34 cellular contexts compared by ENCODE assay signal in the genomic region with DNA sequence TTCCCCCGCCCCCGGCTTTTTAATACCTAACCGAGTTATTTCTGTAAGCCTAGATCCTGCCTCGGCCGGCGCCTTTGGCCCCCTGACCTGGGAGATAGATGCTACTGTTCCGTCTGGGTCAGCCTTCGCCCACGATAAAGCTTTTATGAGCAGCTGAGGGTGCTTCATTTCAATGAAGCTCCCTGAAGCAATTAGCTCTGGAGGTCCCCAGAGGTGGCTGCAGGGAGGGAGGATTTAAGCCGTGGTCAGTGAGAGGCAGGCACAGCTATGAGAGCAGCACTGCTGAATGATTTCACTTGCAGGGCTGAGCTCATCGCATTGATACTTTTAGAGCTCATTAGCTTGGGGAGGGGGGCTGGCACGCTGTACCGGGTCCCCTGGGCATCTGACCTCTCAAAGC.
"Had no signal": no experiment of that assay in that cellular context is flagged by ENCODE, and none has a peak within 500 bp of the region (broad histone marks: within the 10 kb centered on the region; RNA-seq: fewer than 3 reads in every experiment).

No MANE protein-coding gene starts in this region.

- H3K27me3 ChIP-seq: adrenal gland, ascending aorta, ovary had no signal

- H3K9me3 ChIP-seq: adrenal gland, ascending aorta, left lung, lower lobe of right lung, neutrophil, ovary, stomach, tibial artery, upper lobe of right lung had no signal

- H3K27ac ChIP-seq: adrenal gland, ascending aorta, left lung, lower lobe of right lung, neutrophil, ovary, stomach, tibial artery, upper lobe of right lung had no signal

- H3K27ac Mint-ChIP-seq: activated CD4-positive, alpha-beta memory T cell treated with anti-CD3 and anti-CD28 coated beads for 36 hours; activated CD4-positive, alpha-beta T cell treated with anti-CD3 and anti-CD28 coated beads, Interleukin-2, amount 10 ng/mL, durations not matched to agents 24 days and 14 days; activated naive CD4-positive, alpha-beta T cell treated with anti-CD3 and anti-CD28 coated beads for 36 hours; activated naive CD8-positive, alpha-beta T cell treated with anti-CD3 and anti-CD28 coated beads for 36 hours; activated T-helper 1 cell treated with anti-CD3 and anti-CD28 coated beads, Interleukin-12 subunit alpha, Interleukin-12 subunit beta, Interleukin-2, Interleukin-4 antibody, amounts not matched to agents 30 ng/mL and 10 ng/mL and 1 ng/mL, durations not matched to agents 14 hours and 24 hours and 36 hours; endodermal cell; naive thymus-derived CD8-positive, alpha-beta T cell; progenitor cell of endocrine pancreas; stimulated activated memory B cell treated with anti-CD40 and anti-IgM and Interleukin-4, amounts not matched to agents 10 μg/mL and 1 μg/mL and 100 μg/mL, for 72 hours; T-helper 17 cell had no signal

- ATAC-seq: esophagus mucosa; left lung; lower lobe of right lung; naive thymus-derived CD8-positive, alpha-beta T cell; stimulated activated memory B cell treated with anti-CD40 and anti-IgM and Interleukin-4, amounts not matched to agents 10 μg/mL and 1 μg/mL and 100 μg/mL, for 72 hours; T-helper 17 cell; upper lobe of right lung had no signal

- H3K36me3 ChIP-seq: adrenal gland, ascending aorta, left lung, lower lobe of right lung, neutrophil, ovary, stomach, tibial artery, upper lobe of right lung had no signal

- DNase-seq: activated CD4-positive, alpha-beta memory T cell treated with anti-CD3 and anti-CD28 coated beads for 36 hours; activated CD4-positive, alpha-beta T cell treated with anti-CD3 and anti-CD28 coated beads, Interleukin-2, amount 10 ng/mL, durations not matched to agents 24 days and 14 days; activated CD4-positive, CD25-positive, alpha-beta regulatory T cell treated with anti-CD3 and anti-CD28 coated beads, Interleukin-2, amount 50 U/mL, for 72 hours; activated CD8-positive, alpha-beta memory T cell treated with anti-CD3 and anti-CD28 coated beads, Interleukin-2, amount 50 U/mL, for 4 hours; activated effector memory CD4-positive, alpha-beta T cell treated with anti-CD3 and anti-CD28 coated beads, Interleukin-2, amount 50 U/mL, for 16 hours; activated naive CD4-positive, alpha-beta T cell treated with anti-CD3 and anti-CD28 coated beads for 36 hours; activated naive CD8-positive, alpha-beta T cell treated with anti-CD3 and anti-CD28 coated beads for 36 hours; activated T-cell treated with anti-CD3 and anti-CD28 coated beads, Interleukin-2, amount 50 U/mL, for 1 hour; adrenal gland; caudate nucleus; cortex of kidney; endodermal cell; foreskin fibroblast; kidney glomerular epithelial cell; lower lobe of right lung; mesenchymal stem cell; naive thymus-derived CD8-positive, alpha-beta T cell; ovary; stimulated activated CD4-positive, alpha-beta T cell treated with anti-CD3 and anti-CD28 coated beads, Interleukin-1b, Interleukin-23, amount 100 ng/mL, for 48 hours; stimulated activated CD4-positive, alpha-beta T cell treated with anti-CD3 and anti-CD28 coated beads, Interleukin-4, amount 100 ng/mL, for 4 hours; stimulated activated CD8-positive, alpha-beta memory T cell treated with anti-CD3 and anti-CD28 coated beads, Interleukin-4, amount 100 ng/mL, for 48 hours; stomach; T-helper 17 cell; T1000; tibial artery; upper lobe of right lung had no signal

- H3K27me3 Mint-ChIP-seq: activated naive CD8-positive, alpha-beta T cell treated with anti-CD3 and anti-CD28 coated beads for 36 hours; stimulated activated memory B cell treated with anti-CD40 and anti-IgM and Interleukin-4, amounts not matched to agents 10 μg/mL and 1 μg/mL and 100 μg/mL, for 72 hours had no signal

- H3K4me3 ChIP-seq: adrenal gland, ascending aorta, left lung, lower lobe of right lung, ovary, smooth muscle cell, stomach, tibial artery, upper lobe of right lung had no signal

- H3K4me3 Mint-ChIP-seq: activated CD4-positive, alpha-beta memory T cell treated with anti-CD3 and anti-CD28 coated beads for 36 hours; activated CD4-positive, alpha-beta T cell treated with anti-CD3 and anti-CD28 coated beads, Interleukin-2, amount 10 ng/mL, durations not matched to agents 24 days and 14 days; activated naive CD4-positive, alpha-beta T cell treated with anti-CD3 and anti-CD28 coated beads for 36 hours; activated naive CD8-positive, alpha-beta T cell treated with anti-CD3 and anti-CD28 coated beads for 36 hours; activated T-helper 1 cell treated with anti-CD3 and anti-CD28 coated beads, Interleukin-12 subunit alpha, Interleukin-12 subunit beta, Interleukin-2, Interleukin-4 antibody, amounts not matched to agents 30 ng/mL and 10 ng/mL and 1 ng/mL, durations not matched to agents 14 hours and 24 hours and 36 hours; endodermal cell; naive thymus-derived CD8-positive, alpha-beta T cell; stimulated activated memory B cell treated with anti-CD40 and anti-IgM and Interleukin-4, amounts not matched to agents 10 μg/mL and 1 μg/mL and 100 μg/mL, for 72 hours; T-helper 17 cell had no signal

- H3K9me3 Mint-ChIP-seq: activated CD4-positive, alpha-beta memory T cell treated with anti-CD3 and anti-CD28 coated beads for 36 hours; activated CD4-positive, alpha-beta T cell treated with anti-CD3 and anti-CD28 coated beads, Interleukin-2, amount 10 ng/mL, durations not matched to agents 24 days and 14 days; activated naive CD4-positive, alpha-beta T cell treated with anti-CD3 and anti-CD28 coated beads for 36 hours; activated naive CD8-positive, alpha-beta T cell treated with anti-CD3 and anti-CD28 coated beads for 36 hours; activated T-helper 1 cell treated with anti-CD3 and anti-CD28 coated beads, Interleukin-12 subunit alpha, Interleukin-12 subunit beta, Interleukin-2, Interleukin-4 antibody, amounts not matched to agents 30 ng/mL and 10 ng/mL and 1 ng/mL, durations not matched to agents 14 hours and 24 hours and 36 hours; endodermal cell; naive thymus-derived CD8-positive, alpha-beta T cell; stimulated activated memory B cell treated with anti-CD40 and anti-IgM and Interleukin-4, amounts not matched to agents 10 μg/mL and 1 μg/mL and 100 μg/mL, for 72 hours had no signal

- H3K4me1 Mint-ChIP-seq: activated CD4-positive, alpha-beta T cell treated with anti-CD3 and anti-CD28 coated beads, Interleukin-2, amount 10 ng/mL, durations not matched to agents 24 days and 14 days; activated naive CD8-positive, alpha-beta T cell treated with anti-CD3 and anti-CD28 coated beads for 36 hours; T-helper 17 cell had no signal
